3 cellular contexts compared by ENCODE assay signal in genomic region chr7:64174941-64175340, GRCh38.
TF ChIP-seq lines count a peak whose summit lies in the region.

No MANE protein-coding gene starts in this region.

TF ChIP-seq in SK-N-SH, 30 proteins besides CTCF, POLR2A, EP300 and RAD21:
- peak; percentile 86; the same call in 1 of the 2 replicates for TF ChIP-seq REST (IDR thresholded peaks at IDR 0.05; ENCODE audit: low read depth, low read length)
- no peak for TF ChIP-seq RCOR1 (IDR thresholded peaks at IDR 0.05; ENCODE audit: low read length)

TF ChIP-seq in SK-N-SH treated with all-trans-retinoic acid at 6 μM for 48 hours, 23 proteins besides CTCF, POLR2A, EP300 and RAD21:
- TF ChIP-seq CREB5 (CRISPR knock-in tag; IDR thresholded peaks at IDR 0.05; ENCODE audit: low read depth) (no peak), ESRRG (CRISPR knock-in tag; IDR thresholded peaks at IDR 0.05) (no peak), TSHZ2 (CRISPR knock-in tag; IDR thresholded peaks at IDR 0.05) (no peak), ZC3H10 (CRISPR knock-in tag; IDR thresholded peaks at IDR 0.05) (no peak), ARNTL (CRISPR knock-in tag; IDR thresholded peaks at IDR 0.05; ENCODE audit: borderline replicate concordance, low read depth) (no peak), ZNF8 (CRISPR knock-in tag; IDR thresholded peaks at IDR 0.05) (no peak), GLIS3 (CRISPR knock-in tag; IDR thresholded peaks at IDR 0.05) (no peak), OSR1 (CRISPR knock-in tag; IDR thresholded peaks at IDR 0.05) (no peak)
TF ChIP-seq in SK-N-SH treated with all-trans-retinoic acid at 6 μM for 48 hours: peak in this region for 0.

TF ChIP-seq in GM12878, 131 proteins besides CTCF, POLR2A, EP300 and RAD21:
- TF ChIP-seq REST (IDR thresholded peaks at IDR 0.05; ENCODE audit: low read depth, low read length) (peak; percentile 76), RELA (IDR thresholded peaks at IDR 0.05; ENCODE audit: borderline replicate concordance, partially characterized antibody) (no peak)
TF ChIP-seq in GM12878: peak in this region for 1.
